In the genomic region with DNA sequence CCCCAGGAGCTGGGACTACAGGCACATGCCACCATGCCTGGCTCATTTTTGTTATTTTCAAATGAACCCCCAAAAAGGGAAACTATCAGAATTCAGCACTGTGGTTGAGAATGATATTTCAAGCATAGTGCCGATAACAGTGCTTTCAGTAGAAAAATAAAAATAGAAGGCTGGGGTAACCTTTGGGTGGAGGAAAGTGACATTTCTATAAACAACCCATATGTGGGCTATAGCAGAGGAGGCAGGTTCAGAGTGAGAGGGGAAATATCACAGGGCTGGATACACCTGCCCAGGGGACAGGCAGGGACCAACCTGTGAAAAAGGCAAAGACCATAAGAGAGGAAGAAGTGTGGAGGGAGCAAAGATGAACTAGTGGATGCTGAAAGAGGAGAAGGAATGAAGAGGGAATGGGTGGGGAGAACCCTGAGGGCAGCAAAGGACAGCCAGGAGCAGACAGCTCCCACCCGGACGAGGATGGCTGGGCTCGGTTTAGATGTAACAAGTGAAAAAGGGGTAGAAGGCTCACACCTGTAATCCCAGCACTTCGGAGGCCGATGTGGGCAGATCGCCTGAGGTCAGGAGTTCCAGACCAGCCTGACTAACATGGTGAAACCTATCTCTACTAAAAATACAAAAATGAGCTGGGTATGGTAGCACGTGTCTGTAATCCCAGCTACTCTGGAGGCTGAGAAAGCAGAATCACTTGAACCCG, we compare ENCODE assay signal across 1 cellular context.
A peak's percentile ranks its signal among the peaks of the same experiment; 100 is the strongest.
TF ChIP-seq lines count a peak whose summit lies in the region.

No MANE protein-coding gene starts in this region.

TF ChIP-seq in GM12878, 131 proteins besides CTCF, POLR2A, EP300 and RAD21 (continued from another document):
- TF ChIP-seq, protein P1, sequence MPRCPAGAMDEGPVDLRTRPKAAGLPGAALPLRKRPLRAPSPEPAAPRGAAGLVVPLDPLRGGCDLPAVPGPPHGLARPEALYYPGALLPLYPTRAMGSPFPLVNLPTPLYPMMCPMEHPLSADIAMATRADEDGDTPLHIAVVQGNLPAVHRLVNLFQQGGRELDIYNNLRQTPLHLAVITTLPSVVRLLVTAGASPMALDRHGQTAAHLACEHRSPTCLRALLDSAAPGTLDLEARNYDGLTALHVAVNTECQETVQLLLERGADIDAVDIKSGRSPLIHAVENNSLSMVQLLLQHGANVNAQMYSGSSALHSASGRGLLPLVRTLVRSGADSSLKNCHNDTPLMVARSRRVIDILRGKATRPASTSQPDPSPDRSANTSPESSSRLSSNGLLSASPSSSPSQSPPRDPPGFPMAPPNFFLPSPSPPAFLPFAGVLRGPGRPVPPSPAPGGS (IDR thresholded peaks at IDR 0.05; ENCODE audit: borderline replicate concordance, insufficient read depth, low read depth, low read length, poor library complexity, severe bottlenecking) = no peak
- TF ChIP-seq IKZF1 (conservative IDR thresholded peaks at IDR 0.05) = peak; percentile 61
- TF ChIP-seq, protein P2, sequence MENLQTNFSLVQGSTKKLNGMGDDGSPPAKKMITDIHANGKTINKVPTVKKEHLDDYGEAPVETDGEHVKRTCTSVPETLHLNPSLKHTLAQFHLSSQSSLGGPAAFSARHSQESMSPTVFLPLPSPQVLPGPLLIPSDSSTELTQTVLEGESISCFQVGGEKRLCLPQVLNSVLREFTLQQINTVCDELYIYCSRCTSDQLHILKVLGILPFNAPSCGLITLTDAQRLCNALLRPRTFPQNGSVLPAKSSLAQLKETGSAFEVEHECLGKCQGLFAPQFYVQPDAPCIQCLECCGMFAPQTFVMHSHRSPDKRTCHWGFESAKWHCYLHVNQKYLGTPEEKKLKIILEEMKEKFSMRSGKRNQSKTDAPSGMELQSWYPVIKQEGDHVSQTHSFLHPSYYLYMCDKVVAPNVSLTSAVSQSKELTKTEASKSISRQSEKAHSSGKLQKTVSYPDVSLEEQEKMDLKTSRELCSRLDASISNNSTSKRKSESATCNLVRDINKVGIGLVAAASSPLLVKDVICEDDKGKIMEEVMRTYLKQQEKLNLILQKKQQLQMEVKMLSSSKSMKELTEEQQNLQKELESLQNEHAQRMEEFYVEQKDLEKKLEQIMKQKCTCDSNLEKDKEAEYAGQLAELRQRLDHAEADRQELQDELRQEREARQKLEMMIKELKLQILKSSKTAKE (IDR thresholded peaks at IDR 0.05; ENCODE audit: low read depth, poor library complexity, severe bottlenecking) = no peak
- TF ChIP-seq SRF (IDR thresholded peaks at IDR 0.05; ENCODE audit: low read depth in 2 of 2, low read length in 2 of 2) = no peak
- no peak for TF ChIP-seq EZH2 (IDR thresholded peaks at IDR 0.05; ENCODE audit: borderline replicate concordance, control insufficient read depth, low read depth, low read length)
- TF ChIP-seq, protein P3, sequence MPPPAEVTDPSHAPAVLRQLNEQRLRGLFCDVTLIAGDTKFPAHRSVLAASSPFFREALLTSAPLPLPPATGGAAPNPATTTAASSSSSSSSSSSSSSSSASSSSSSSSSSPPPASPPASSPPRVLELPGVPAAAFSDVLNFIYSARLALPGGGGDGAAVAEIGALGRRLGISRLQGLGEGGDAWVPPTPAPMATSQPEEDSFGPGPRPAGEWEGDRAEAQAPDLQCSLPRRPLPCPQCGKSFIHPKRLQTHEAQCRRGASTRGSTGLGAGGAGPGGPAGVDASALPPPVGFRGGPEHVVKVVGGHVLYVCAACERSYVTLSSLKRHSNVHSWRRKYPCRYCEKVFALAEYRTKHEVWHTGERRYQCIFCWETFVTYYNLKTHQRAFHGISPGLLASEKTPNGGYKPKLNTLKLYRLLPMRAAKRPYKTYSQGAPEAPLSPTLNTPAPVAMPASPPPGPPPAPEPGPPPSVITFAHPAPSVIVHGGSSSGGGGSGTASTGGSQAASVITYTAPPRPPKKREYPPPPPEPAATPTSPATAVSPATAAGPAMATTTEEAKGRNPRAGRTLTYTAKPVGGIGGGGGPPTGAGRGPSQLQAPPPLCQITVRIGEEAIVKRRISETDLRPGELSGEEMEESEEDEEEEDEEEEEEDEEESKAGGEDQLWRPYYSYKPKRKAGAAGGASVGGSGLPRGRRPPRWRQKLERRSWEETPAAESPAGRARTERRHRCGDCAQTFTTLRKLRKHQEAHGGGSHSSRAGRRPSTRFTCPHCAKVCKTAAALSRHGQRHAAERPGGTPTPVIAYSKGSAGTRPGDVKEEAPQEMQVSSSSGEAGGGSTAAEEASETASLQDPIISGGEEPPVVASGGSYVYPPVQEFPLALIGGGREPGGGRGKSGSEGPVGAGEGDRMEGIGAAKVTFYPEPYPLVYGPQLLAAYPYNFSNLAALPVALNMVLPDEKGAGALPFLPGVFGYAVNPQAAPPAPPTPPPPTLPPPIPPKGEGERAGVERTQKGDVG (CRISPR knock-in tag; IDR thresholded peaks at IDR 0.05) = no peak
- TF ChIP-seq, protein P4, sequence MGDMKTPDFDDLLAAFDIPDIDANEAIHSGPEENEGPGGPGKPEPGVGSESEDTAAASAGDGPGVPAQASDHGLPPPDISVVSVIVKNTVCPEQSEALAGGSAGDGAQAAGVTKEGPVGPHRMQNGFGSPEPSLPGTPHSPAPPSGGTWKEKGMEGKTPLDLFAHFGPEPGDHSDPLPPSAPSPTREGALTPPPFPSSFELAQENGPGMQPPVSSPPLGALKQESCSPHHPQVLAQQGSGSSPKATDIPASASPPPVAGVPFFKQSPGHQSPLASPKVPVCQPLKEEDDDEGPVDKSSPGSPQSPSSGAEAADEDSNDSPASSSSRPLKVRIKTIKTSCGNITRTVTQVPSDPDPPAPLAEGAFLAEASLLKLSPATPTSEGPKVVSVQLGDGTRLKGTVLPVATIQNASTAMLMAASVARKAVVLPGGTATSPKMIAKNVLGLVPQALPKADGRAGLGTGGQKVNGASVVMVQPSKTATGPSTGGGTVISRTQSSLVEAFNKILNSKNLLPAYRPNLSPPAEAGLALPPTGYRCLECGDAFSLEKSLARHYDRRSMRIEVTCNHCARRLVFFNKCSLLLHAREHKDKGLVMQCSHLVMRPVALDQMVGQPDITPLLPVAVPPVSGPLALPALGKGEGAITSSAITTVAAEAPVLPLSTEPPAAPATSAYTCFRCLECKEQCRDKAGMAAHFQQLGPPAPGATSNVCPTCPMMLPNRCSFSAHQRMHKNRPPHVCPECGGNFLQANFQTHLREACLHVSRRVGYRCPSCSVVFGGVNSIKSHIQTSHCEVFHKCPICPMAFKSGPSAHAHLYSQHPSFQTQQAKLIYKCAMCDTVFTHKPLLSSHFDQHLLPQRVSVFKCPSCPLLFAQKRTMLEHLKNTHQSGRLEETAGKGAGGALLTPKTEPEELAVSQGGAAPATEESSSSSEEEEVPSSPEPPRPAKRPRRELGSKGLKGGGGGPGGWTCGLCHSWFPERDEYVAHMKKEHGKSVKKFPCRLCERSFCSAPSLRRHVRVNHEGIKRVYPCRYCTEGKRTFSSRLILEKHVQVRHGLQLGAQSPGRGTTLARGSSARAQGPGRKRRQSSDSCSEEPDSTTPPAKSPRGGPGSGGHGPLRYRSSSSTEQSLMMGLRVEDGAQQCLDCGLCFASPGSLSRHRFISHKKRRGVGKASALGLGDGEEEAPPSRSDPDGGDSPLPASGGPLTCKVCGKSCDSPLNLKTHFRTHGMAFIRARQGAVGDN (IDR thresholded peaks at IDR 0.05) = no peak
- TF ChIP-seq IKZF2 (IDR thresholded peaks at IDR 0.05) = peak; percentile 63 to 67; a peak in 3 of 4 replicates
- no peak for TF ChIP-seq SREBF1 (IDR thresholded peaks at IDR 0.05; ENCODE audit: low read length)
- no peak for TF ChIP-seq ZSCAN29 (IDR thresholded peaks at IDR 0.05)
- TF ChIP-seq MYC (IDR thresholded peaks at IDR 0.05; ENCODE audit: insufficient read depth, insufficient read length, insufficient replicate concordance, low read length, severe bottlenecking) = no peak
- TF ChIP-seq RUNX3 (IDR thresholded peaks at IDR 0.05; ENCODE audit: low read length) = peak; percentile 62
- no peak for TF ChIP-seq PAX8 (IDR thresholded peaks at IDR 0.05)
- TF ChIP-seq ESRRA (IDR thresholded peaks at IDR 0.05; ENCODE audit: low read length) = no peak
- no peak for TF ChIP-seq MYB (IDR thresholded peaks at IDR 0.05; ENCODE audit: borderline replicate concordance, low read depth, low read length)
- no peak for TF ChIP-seq ZBED1 (IDR thresholded peaks at IDR 0.05; ENCODE audit: borderline replicate concordance)
- no peak for TF ChIP-seq BRCA1 (IDR thresholded peaks at IDR 0.05; ENCODE audit: low read depth, low read length)
- no peak for TF ChIP-seq ETV6 (conservative IDR thresholded peaks at IDR 0.05 in 1 of 2, IDR thresholded peaks at IDR 0.05 in 1 of 2; ENCODE audit: borderline replicate concordance in 1 of 2, low read depth in 1 of 2)
- peak; percentile 62 for TF ChIP-seq NR2F1 (conservative IDR thresholded peaks at IDR 0.05)
- TF ChIP-seq HDAC2 (IDR thresholded peaks at IDR 0.05) = no peak
- no peak for TF ChIP-seq RELA (IDR thresholded peaks at IDR 0.05; ENCODE audit: borderline replicate concordance, partially characterized antibody)
- TF ChIP-seq ZNF24 (IDR thresholded peaks at IDR 0.05) = no peak
- TF ChIP-seq, protein P5, sequence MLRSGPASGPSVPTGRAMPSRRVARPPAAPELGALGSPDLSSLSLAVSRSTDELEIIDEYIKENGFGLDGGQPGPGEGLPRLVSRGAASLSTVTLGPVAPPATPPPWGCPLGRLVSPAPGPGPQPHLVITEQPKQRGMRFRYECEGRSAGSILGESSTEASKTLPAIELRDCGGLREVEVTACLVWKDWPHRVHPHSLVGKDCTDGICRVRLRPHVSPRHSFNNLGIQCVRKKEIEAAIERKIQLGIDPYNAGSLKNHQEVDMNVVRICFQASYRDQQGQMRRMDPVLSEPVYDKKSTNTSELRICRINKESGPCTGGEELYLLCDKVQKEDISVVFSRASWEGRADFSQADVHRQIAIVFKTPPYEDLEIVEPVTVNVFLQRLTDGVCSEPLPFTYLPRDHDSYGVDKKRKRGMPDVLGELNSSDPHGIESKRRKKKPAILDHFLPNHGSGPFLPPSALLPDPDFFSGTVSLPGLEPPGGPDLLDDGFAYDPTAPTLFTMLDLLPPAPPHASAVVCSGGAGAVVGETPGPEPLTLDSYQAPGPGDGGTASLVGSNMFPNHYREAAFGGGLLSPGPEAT (IDR thresholded peaks at IDR 0.05; ENCODE audit: low read depth) = 0 out of 2 replicates have a peak, but pooled peaks have one; percentile 22
- no peak for TF ChIP-seq TAF1 (IDR thresholded peaks at IDR 0.05; ENCODE audit: borderline replicate concordance, low read depth, low read length)
- TF ChIP-seq NR2C1 (IDR thresholded peaks at IDR 0.05) = no peak
- TF ChIP-seq MTA3 (IDR thresholded peaks at IDR 0.05; ENCODE audit: borderline replicate concordance, low read length) = no peak
- peak; percentile 87 for TF ChIP-seq MEF2A (IDR thresholded peaks at IDR 0.05; ENCODE audit: insufficient read depth, low read depth, low read length)
- no peak for TF ChIP-seq ZZZ3 (IDR thresholded peaks at IDR 0.05; ENCODE audit: control insufficient read depth, insufficient read length, low read depth)
- 0 out of 2 replicates have a peak, but pooled peaks have one; percentile 41 for TF ChIP-seq TBL1XR1 (IDR thresholded peaks at IDR 0.05; ENCODE audit: low read depth, low read length)
- TF ChIP-seq, protein P6, sequence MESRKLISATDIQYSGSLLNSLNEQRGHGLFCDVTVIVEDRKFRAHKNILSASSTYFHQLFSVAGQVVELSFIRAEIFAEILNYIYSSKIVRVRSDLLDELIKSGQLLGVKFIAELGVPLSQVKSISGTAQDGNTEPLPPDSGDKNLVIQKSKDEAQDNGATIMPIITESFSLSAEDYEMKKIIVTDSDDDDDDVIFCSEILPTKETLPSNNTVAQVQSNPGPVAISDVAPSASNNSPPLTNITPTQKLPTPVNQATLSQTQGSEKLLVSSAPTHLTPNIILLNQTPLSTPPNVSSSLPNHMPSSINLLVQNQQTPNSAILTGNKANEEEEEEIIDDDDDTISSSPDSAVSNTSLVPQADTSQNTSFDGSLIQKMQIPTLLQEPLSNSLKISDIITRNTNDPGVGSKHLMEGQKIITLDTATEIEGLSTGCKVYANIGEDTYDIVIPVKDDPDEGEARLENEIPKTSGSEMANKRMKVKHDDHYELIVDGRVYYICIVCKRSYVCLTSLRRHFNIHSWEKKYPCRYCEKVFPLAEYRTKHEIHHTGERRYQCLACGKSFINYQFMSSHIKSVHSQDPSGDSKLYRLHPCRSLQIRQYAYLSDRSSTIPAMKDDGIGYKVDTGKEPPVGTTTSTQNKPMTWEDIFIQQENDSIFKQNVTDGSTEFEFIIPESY (IDR thresholded peaks at IDR 0.05) = no peak
- no peak for TF ChIP-seq POU2F2 (IDR thresholded peaks at IDR 0.05; ENCODE audit: borderline replicate concordance, low read depth, low read length)
- TF ChIP-seq ZNF217 (IDR thresholded peaks at IDR 0.05) = no peak
- TF ChIP-seq, protein P7, sequence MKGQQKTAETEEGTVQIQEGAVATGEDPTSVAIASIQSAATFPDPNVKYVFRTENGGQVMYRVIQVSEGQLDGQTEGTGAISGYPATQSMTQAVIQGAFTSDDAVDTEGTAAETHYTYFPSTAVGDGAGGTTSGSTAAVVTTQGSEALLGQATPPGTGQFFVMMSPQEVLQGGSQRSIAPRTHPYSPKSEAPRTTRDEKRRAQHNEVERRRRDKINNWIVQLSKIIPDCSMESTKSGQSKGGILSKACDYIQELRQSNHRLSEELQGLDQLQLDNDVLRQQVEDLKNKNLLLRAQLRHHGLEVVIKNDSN (IDR thresholded peaks at IDR 0.05; ENCODE audit: borderline replicate concordance, extremely low read length, insufficient read depth, low read depth, low read length) = no peak
- peak; percentile 74 for TF ChIP-seq MEF2B (IDR thresholded peaks at IDR 0.05; ENCODE audit: partially characterized antibody, poor library complexity, severe bottlenecking)
- TF ChIP-seq RB1 (IDR thresholded peaks at IDR 0.05; ENCODE audit: borderline replicate concordance) = no peak
- TF ChIP-seq FOXM1 (IDR thresholded peaks at IDR 0.05; ENCODE audit: low read depth, low read length) = no peak
- TF ChIP-seq HDGF (IDR thresholded peaks at IDR 0.05) = peak; percentile 49; the same call in 1 of the 2 replicates
- TF ChIP-seq SMARCA5 (IDR thresholded peaks at IDR 0.05) = 0 out of 2 replicates have a peak, but pooled peaks have one; percentile 36
- TF ChIP-seq CREM (IDR thresholded peaks at IDR 0.05; ENCODE audit: low read depth) = no peak
